ENCODE assay signal across 14 cellular contexts in the genomic region with DNA sequence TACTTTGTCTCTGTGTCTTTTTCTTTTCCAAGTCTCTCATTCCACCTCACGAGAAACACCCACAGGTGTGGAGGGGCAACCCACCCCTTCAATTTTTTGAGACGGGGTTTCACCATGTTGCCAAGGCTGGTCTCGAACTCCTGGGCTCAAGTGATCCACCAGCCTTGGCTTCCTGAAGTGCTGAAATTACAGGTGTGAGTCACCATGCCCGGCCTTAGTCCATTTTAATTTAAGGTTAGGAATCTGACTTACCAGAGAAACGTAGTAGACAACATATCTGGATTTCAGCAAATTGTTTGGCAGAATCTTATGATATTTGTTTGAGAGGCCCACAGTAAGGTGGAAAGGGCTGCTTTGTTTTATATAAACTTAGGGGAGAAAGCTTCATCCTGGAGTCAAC. TPM values are rescaled to one million over a fixed set of nuclear protein-coding genes. Genes with fewer than 3 reads are reported as not detected.
"Had no signal": no experiment of that assay in that cellular context is flagged by ENCODE, and none has a peak within 500 bp of the region (broad histone marks: within the 10 kb centered on the region; RNA-seq: fewer than 3 reads in every experiment).

No MANE protein-coding gene starts in this region.

- H3K27me3 ChIP-seq: breast epithelium, heart left ventricle, suprapubic skin, upper lobe of right lung had no signal

- H3K9me3 ChIP-seq: breast epithelium, heart left ventricle, lower lobe of right lung, suprapubic skin, upper lobe of right lung had no signal

- H3K9me3 Mint-ChIP-seq: stimulated activated memory B cell treated with anti-CD40 and anti-IgM and Interleukin-4, amounts not matched to agents 10 μg/mL and 1 μg/mL and 100 μg/mL, for 72 hours; T-helper 2 cell treated with Interferon-gamma antibody and Interleukin-4, amounts not matched to agents 5 μg/mL and 100 μg/mL, for 36 hours had no signal

- H3K4me3 ChIP-seq: breast epithelium, heart left ventricle, lower lobe of right lung, suprapubic skin, upper lobe of right lung had no signal

- ATAC-seq: heart left ventricle; left colon; lower lobe of right lung; stimulated activated memory B cell treated with anti-CD40 and anti-IgM and Interleukin-4, amounts not matched to agents 10 μg/mL and 1 μg/mL and 100 μg/mL, for 72 hours; upper lobe of right lung had no signal

- H3K27me3 Mint-ChIP-seq: stimulated activated memory B cell treated with anti-CD40 and anti-IgM and Interleukin-4, amounts not matched to agents 10 μg/mL and 1 μg/mL and 100 μg/mL, for 72 hours had no signal

- H3K36me3 ChIP-seq: breast epithelium, lower lobe of right lung, suprapubic skin had no signal

- H3K27ac ChIP-seq: breast epithelium, heart left ventricle, lower lobe of right lung, suprapubic skin, upper lobe of right lung had no signal

- DNase-seq: activated CD4-positive, CD25-positive, alpha-beta regulatory T cell; activated gamma-delta T cell treated with Interleukin-2 at 50 U/mL for 16 hours; activated T-cell treated with anti-CD3 and anti-CD28 coated beads for 4 hours; dermis blood vessel endothelial cell; heart left ventricle; left colon; lower lobe of right lung; upper lobe of right lung had no signal

RNA-seq across cellular contexts. Expression of gene C10orf95, which starts 59.0 kb away (rescaled TPM):
- total RNA-seq: aorta, chondrocyte, dermis blood vessel endothelial cell had no signal
- polyA plus RNA-seq: heart left ventricle had no signal
